Comparison of ENCODE assay signal across 3 cellular contexts in the genomic region with DNA sequence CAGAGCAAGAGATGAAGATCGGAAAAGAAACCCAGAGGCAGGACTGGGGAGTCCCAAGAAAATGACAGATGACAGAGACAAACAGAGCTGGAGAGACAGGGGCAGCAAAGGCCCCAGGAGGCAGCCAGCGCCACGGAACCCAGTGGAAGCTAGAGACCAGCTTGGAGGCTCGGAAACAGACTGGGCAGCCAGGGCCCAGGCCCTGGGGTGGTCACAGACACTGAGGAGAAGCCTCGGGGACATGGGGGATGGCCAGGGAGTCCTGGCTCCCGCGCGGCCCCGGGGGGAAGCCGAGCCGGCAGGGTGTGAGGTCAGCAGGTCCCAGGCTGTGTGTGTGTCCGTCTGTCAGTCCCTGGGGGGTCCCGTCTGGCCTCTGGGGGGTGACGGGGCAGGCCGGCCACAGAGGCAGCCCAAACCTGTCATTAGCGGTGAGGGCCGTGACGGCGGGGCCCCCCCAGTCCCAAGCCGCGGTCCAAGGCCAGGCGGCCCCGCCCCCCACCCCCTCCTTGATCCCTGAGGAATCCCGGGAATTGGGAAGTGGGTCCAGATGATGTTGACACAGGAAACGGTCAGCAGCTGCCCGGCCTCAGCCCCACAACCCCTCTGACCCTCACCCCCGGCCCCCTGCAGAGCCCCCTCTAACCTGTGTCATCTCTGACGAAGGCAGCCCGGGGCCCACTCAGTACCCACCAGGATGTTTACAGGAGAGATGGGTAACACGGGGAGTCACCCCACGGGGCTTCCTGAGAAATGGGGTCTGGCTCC.
TF ChIP-seq lines count a peak whose summit lies in the region.

No MANE protein-coding gene starts in this region.

TF ChIP-seq in IMR-90, 13 proteins besides CTCF, POLR2A, EP300 and RAD21:
- no peak for TF ChIP-seq RCOR1 (IDR thresholded peaks at IDR 0.05; ENCODE audit: insufficient replicate concordance, low read length)
- TF ChIP-seq, protein P1, sequence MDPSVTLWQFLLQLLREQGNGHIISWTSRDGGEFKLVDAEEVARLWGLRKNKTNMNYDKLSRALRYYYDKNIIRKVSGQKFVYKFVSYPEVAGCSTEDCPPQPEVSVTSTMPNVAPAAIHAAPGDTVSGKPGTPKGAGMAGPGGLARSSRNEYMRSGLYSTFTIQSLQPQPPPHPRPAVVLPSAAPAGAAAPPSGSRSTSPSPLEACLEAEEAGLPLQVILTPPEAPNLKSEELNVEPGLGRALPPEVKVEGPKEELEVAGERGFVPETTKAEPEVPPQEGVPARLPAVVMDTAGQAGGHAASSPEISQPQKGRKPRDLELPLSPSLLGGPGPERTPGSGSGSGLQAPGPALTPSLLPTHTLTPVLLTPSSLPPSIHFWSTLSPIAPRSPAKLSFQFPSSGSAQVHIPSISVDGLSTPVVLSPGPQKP (IDR thresholded peaks at IDR 0.05; ENCODE audit: borderline replicate concordance, low read depth, low read length) = no peak
- peak; percentile 34; the same call in 1 of the 2 replicates for TF ChIP-seq FOS (IDR thresholded peaks at IDR 0.05; ENCODE audit: low read depth, low read length)
- no peak for TF ChIP-seq CEBPB (IDR thresholded peaks at IDR 0.05; ENCODE audit: low read depth, low read length)
- no peak for TF ChIP-seq RFX5 (IDR thresholded peaks at IDR 0.05; ENCODE audit: low read depth, low read length)
- no peak for TF ChIP-seq CHD1 (IDR thresholded peaks at IDR 0.05; ENCODE audit: low read depth, low read length)
- TF ChIP-seq BHLHE40 (IDR thresholded peaks at IDR 0.05; ENCODE audit: low read depth, low read length) = no peak
- peak; percentile 70 for TF ChIP-seq MAZ (IDR thresholded peaks at IDR 0.05; ENCODE audit: borderline replicate concordance, low read depth, low read length)
- TF ChIP-seq MAFK (IDR thresholded peaks at IDR 0.05; ENCODE audit: low read depth, low read length) = no peak

TF ChIP-seq in H1, 55 proteins besides CTCF, POLR2A, EP300 and RAD21:
- TF ChIP-seq GABPA (IDR thresholded peaks at IDR 0.05; ENCODE audit: borderline replicate concordance, insufficient read depth, low read length) (no peak), POU5F1 (IDR thresholded peaks at IDR 0.05; ENCODE audit: low read depth, low read length) (no peak), RBBP5 (IDR thresholded peaks at IDR 0.05; ENCODE audit: borderline replicate concordance, low read depth, low read length) (no peak), EZH2 (IDR thresholded peaks at IDR 0.05; ENCODE audit: low read depth, low read length, severe bottlenecking) (peak; percentile 24)

TF ChIP-seq in neural cell, 6 proteins besides CTCF, POLR2A, EP300 and RAD21:
- no peak for TF ChIP-seq POLR2AphosphoS5 (IDR thresholded peaks at IDR 0.05)
- TF ChIP-seq TAF1 (IDR thresholded peaks at IDR 0.05; ENCODE audit: low read depth) = no peak
- TF ChIP-seq, protein P2, sequence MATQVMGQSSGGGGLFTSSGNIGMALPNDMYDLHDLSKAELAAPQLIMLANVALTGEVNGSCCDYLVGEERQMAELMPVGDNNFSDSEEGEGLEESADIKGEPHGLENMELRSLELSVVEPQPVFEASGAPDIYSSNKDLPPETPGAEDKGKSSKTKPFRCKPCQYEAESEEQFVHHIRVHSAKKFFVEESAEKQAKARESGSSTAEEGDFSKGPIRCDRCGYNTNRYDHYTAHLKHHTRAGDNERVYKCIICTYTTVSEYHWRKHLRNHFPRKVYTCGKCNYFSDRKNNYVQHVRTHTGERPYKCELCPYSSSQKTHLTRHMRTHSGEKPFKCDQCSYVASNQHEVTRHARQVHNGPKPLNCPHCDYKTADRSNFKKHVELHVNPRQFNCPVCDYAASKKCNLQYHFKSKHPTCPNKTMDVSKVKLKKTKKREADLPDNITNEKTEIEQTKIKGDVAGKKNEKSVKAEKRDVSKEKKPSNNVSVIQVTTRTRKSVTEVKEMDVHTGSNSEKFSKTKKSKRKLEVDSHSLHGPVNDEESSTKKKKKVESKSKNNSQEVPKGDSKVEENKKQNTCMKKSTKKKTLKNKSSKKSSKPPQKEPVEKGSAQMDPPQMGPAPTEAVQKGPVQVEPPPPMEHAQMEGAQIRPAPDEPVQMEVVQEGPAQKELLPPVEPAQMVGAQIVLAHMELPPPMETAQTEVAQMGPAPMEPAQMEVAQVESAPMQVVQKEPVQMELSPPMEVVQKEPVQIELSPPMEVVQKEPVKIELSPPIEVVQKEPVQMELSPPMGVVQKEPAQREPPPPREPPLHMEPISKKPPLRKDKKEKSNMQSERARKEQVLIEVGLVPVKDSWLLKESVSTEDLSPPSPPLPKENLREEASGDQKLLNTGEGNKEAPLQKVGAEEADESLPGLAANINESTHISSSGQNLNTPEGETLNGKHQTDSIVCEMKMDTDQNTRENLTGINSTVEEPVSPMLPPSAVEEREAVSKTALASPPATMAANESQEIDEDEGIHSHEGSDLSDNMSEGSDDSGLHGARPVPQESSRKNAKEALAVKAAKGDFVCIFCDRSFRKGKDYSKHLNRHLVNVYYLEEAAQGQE (IDR thresholded peaks at IDR 0.05; ENCODE audit: borderline replicate concordance) = no peak
- no peak for TF ChIP-seq SMC3 (conservative IDR thresholded peaks at IDR 0.05; ENCODE audit: poor library complexity)
- TF ChIP-seq MXI1 (conservative IDR thresholded peaks at IDR 0.05; ENCODE audit: poor library complexity, severe bottlenecking) = no peak
- TF ChIP-seq EZH2 (IDR thresholded peaks at IDR 0.05; ENCODE audit: borderline replicate concordance, insufficient read depth, low read length, poor library complexity, severe bottlenecking) = no peak
